Comparison of ENCODE assay signal across 18 cellular contexts in the genomic region with DNA sequence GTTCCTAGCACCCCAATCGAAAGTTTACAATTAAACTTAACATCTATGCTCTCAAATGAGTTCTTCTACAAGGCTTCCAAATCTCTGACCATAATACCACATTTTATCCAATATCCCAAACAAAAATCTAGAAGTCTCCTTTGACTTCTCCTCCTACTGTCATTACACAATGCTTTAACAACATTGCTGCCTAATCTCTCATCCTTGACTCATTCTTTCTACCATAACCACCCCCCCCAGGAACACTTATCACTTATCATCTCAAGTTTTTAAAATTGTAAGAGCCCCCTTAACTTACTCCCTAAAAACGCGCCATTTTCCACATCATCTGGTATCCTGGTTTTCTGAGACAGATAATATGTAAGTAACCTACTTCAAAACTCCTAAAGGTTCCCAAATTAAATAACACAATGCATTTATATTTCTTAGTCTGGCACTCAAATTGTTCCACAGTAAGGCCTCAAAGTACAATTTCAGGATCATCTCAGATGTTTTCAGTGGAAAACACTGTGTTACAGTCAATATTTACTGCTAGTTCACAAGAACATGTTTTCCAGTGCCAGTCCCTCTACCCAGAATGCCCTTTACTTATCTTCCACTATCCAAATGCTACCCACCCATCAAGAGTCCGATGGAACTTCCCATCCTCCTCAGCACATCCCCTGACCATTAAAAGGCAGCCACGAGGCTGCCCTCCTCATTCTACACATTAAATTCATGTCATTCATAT.
DNase-seq lines count a peak whose midpoint lies in the region; ATAC-seq and TF ChIP-seq lines count a peak whose summit lies in the region.
"Had no signal": no experiment of that assay in that cellular context is flagged by ENCODE, and none has a peak within 500 bp of the region (broad histone marks: within the 10 kb centered on the region; RNA-seq: fewer than 3 reads in every experiment).

No MANE protein-coding gene starts in this region.

- TF ChIP-seq CTCF in RWPE2 (IDR thresholded peaks at IDR 0.05; ENCODE audit: poor library complexity, severe bottlenecking): no peak

- no peaks in the 10 kb centered on the region for H3K9me3 Mint-ChIP-seq in CD4-positive, alpha-beta memory T cell
- H3K9me3 Mint-ChIP-seq: activated T-cell treated with anti-CD3 and anti-CD28 coated beads, Interleukin-2, amount 50 U/mL, for 24 hours; CD8-positive, alpha-beta T cell; IgD-negative memory B cell; nephron; stimulated activated naive CD8-positive, alpha-beta T cell treated with anti-CD3 and anti-CD28 coated beads, Interleukin-15, Interleukin-2, amounts not matched to agents 100 ng/mL and 50 ng/mL, for 24 hours; T-helper 1 cell treated with Interleukin-12 subunit alpha and Interleukin-12 subunit beta and Interleukin-4 antibody, amounts not matched to agents 30 μg/mL and 1 μg/mL, for 36 hours had no signal

- H3K4me1 Mint-ChIP-seq in CD4-positive, alpha-beta memory T cell: peaks cover 0 to 5% (median 0%) of the 10 kb centered on the region in 4 donors
- H3K4me1 Mint-ChIP-seq: activated CD4-positive, alpha-beta T cell treated with anti-CD3 and anti-CD28 coated beads for 36 hours; nephron had no signal

- CTCF ChIA-PET in CD4-positive, alpha-beta memory T cell (lab: Charles Lee; ENCODE audit: partially characterized antibody): no interaction called here

- POLR2A ChIA-PET in CD4-positive, alpha-beta memory T cell (lab: Charles Lee; ENCODE audit: partially characterized antibody): no interaction called here

- peaks cover 0 to 4% of the 10 kb centered on the region in 2 donors for H3K36me3 Mint-ChIP-seq in CD4-positive, alpha-beta memory T cell
- H3K36me3 Mint-ChIP-seq: CD8-positive, alpha-beta T cell had no signal

- DNase-seq in GM03348 (ENCODE audit: low spot score) (peak; percentile 55), RWPE2 (ENCODE audit: low spot score) (no peak), fibroblast of peridontal ligament (ENCODE audit: extremely low read depth) (peak; percentile 71), renal cortical epithelial cell (ENCODE audit: low read depth) (peak; percentile 39)
- no peak for DNase-seq in activated naive CD4-positive, alpha-beta T cell treated with Interleukin-2 at 50 U/mL for 16 hours
- DNase-seq in CD4-positive, alpha-beta memory T cell: no peak
- DNase-seq: activated CD4-positive, alpha-beta T cell treated with anti-CD3 and anti-CD28 coated beads for 36 hours; activated T-cell treated with anti-CD3 and anti-CD28 coated beads, Interleukin-2, amount 50 U/mL, for 24 hours; amniotic stem cell; CD8-positive, alpha-beta T cell; dorsolateral prefrontal cortex; NCI-H446 had no signal

- ATAC-seq in RWPE2 (ENCODE audit: low read depth) (peak; percentile 56; the same call in 2 of the 3 replicates), HG03565 (IDR thresholded peaks at IDR 0.05; ENCODE audit: unreplicated experiment) (no peak)
- ATAC-seq: activated CD4-positive, alpha-beta T cell treated with anti-CD3 and anti-CD28 coated beads for 36 hours; CD8-positive, alpha-beta T cell; sciatic nerve had no signal

- H3K4me3 ChIP-seq in RWPE2 (ENCODE audit: severe bottlenecking): no peak overlapping the region
- no peak overlapping the region for H3K4me3 ChIP-seq in CD4-positive, alpha-beta memory T cell (ENCODE audit: low read length in 2 of 2)
- H3K4me3 ChIP-seq: dorsolateral prefrontal cortex had no signal

- no peaks in the 10 kb centered on the region for H3K9me3 ChIP-seq in RWPE2 (ENCODE audit: severe bottlenecking)
- H3K9me3 ChIP-seq in CD4-positive, alpha-beta memory T cell (ENCODE audit: control insufficient read depth in 1 of 2, low read length in 2 of 2): no peaks in the 10 kb centered on the region

- no peaks in the 10 kb centered on the region for H3K27me3 ChIP-seq in RWPE2 (ENCODE audit: insufficient read depth, poor library complexity, severe bottlenecking)
- no peaks in the 10 kb centered on the region for H3K27me3 ChIP-seq in CD4-positive, alpha-beta memory T cell (ENCODE audit: insufficient read depth, low read length)
- H3K27me3 ChIP-seq: dorsolateral prefrontal cortex had no signal

- H3K27ac Mint-ChIP-seq in CD4-positive, alpha-beta memory T cell: no peak overlapping the region
- H3K27ac Mint-ChIP-seq: activated CD4-positive, alpha-beta T cell treated with anti-CD3 and anti-CD28 coated beads for 36 hours; activated T-cell treated with anti-CD3 and anti-CD28 coated beads, Interleukin-2, amount 50 U/mL, for 24 hours; CD8-positive, alpha-beta T cell; IgD-negative memory B cell; nephron; stimulated activated naive CD8-positive, alpha-beta T cell treated with anti-CD3 and anti-CD28 coated beads, Interleukin-15, Interleukin-2, amounts not matched to agents 100 ng/mL and 50 ng/mL, for 24 hours; T-helper 1 cell treated with Interleukin-12 subunit alpha and Interleukin-12 subunit beta and Interleukin-4 antibody, amounts not matched to agents 30 μg/mL and 1 μg/mL, for 36 hours had no signal

- H3K4me3 Mint-ChIP-seq in CD4-positive, alpha-beta memory T cell: no peak overlapping the region
- H3K4me3 Mint-ChIP-seq: activated CD4-positive, alpha-beta T cell treated with anti-CD3 and anti-CD28 coated beads for 36 hours; activated T-cell treated with anti-CD3 and anti-CD28 coated beads, Interleukin-2, amount 50 U/mL, for 24 hours; CD8-positive, alpha-beta T cell; IgD-negative memory B cell; nephron; stimulated activated naive CD8-positive, alpha-beta T cell treated with anti-CD3 and anti-CD28 coated beads, Interleukin-15, Interleukin-2, amounts not matched to agents 100 ng/mL and 50 ng/mL, for 24 hours; T-helper 1 cell treated with Interleukin-12 subunit alpha and Interleukin-12 subunit beta and Interleukin-4 antibody, amounts not matched to agents 30 μg/mL and 1 μg/mL, for 36 hours had no signal

- peaks cover 22% of the 10 kb centered on the region for H3K4me1 ChIP-seq in RWPE2 (ENCODE audit: insufficient read depth, poor library complexity, severe bottlenecking)
- H3K4me1 ChIP-seq in CD4-positive, alpha-beta memory T cell (ENCODE audit: insufficient read depth, low read length): no peaks in the 10 kb centered on the region

- H3K27ac ChIP-seq in RWPE2 (ENCODE audit: poor library complexity, severe bottlenecking): peak overlapping the region; percentile 51
- no peak overlapping the region for H3K27ac ChIP-seq in CD4-positive, alpha-beta memory T cell (ENCODE audit: low read depth, low read length)
- H3K27ac ChIP-seq: dorsolateral prefrontal cortex had no signal

- intact Hi-C loops in CD4-positive, alpha-beta memory T cell (cut with micrococcal nuclease): no loop called here

- H3K36me3 ChIP-seq in RWPE2 (ENCODE audit: low read depth): 0 out of 2 replicates have a peak, but pooled peaks cover 7% of the 10 kb centered on the region
- H3K36me3 ChIP-seq in CD4-positive, alpha-beta memory T cell (ENCODE audit: insufficient read depth, low read length): no peaks in the 10 kb centered on the region

- no peaks in the 10 kb centered on the region for H3K27me3 Mint-ChIP-seq in CD4-positive, alpha-beta memory T cell
- H3K27me3 Mint-ChIP-seq: activated CD4-positive, alpha-beta T cell treated with anti-CD3 and anti-CD28 coated beads for 36 hours; activated T-cell treated with anti-CD3 and anti-CD28 coated beads, Interleukin-2, amount 50 U/mL, for 24 hours; IgD-negative memory B cell; stimulated activated naive CD8-positive, alpha-beta T cell treated with anti-CD3 and anti-CD28 coated beads, Interleukin-15, Interleukin-2, amounts not matched to agents 100 ng/mL and 50 ng/mL, for 24 hours had no signal

Comparison
In these comparisons a context has a peak if more than half of its experiments do, and no peak if none do; other contexts are left out.
1. DNase-seq: peak in GM03348 (single experiment), fibroblast of peridontal ligament (single experiment) and renal cortical epithelial cell (single experiment); none in RWPE2 (single experiment), activated naive CD4-positive, alpha-beta T cell treated with Interleukin-2 at 50 U/mL for 16 hours (single experiment) and CD4-positive, alpha-beta memory T cell (0 of 5).